10 cellular contexts compared by ENCODE assay signal in the genomic region with DNA sequence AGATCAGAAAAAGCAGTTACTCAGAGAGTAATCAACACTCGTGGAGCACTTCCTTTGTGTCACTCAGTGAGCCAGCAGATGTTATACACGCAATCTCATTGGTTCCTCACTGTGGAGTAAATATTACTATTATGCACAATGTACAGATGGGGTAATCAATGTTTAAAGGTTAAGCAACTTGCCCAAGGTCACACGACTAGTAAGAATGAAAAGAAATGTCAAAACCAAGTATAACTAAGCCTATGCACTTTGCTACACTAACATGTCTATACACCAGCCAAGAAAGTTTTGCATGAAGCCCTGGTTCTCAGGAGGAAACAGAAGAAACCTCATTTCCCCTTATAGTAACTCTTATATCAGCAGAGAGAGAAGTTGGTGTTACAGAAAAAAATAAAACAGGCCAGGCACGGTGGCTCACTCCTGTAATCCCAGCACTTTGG. TPM values are rescaled to one million over a fixed set of nuclear protein-coding genes. Genes with fewer than 3 reads are reported as not detected.
DNase-seq lines count a peak whose midpoint lies in the region; ATAC-seq and TF ChIP-seq lines count a peak whose summit lies in the region.
"Had no signal": no experiment of that assay in that cellular context is flagged by ENCODE, and none has a peak within 500 bp of the region (broad histone marks: within the 10 kb centered on the region; RNA-seq: fewer than 3 reads in every experiment).

No MANE protein-coding gene starts in this region.

- no peaks in the 10 kb centered on the region for H3K27me3 Mint-ChIP-seq in activated naive CD4-positive, alpha-beta T cell treated with anti-CD3 and anti-CD28 coated beads for 36 hours (ENCODE audit: low read depth)
- H3K27me3 Mint-ChIP-seq in T-helper 2 cell treated with Interferon-gamma antibody and Interleukin-4, amounts not matched to agents 5 μg/mL and 100 μg/mL, for 36 hours (ENCODE audit: low read depth): no peaks in the 10 kb centered on the region
- H3K27me3 Mint-ChIP-seq in chondrocyte (ENCODE audit: low read depth): no peaks in the 10 kb centered on the region

- DNase-seq in activated naive CD4-positive, alpha-beta T cell treated with anti-CD3 and anti-CD28 coated beads for 36 hours: no peak
- DNase-seq in activated naive CD4-positive, alpha-beta T cell (lab: John Stamatoyannopoulos, UW): no peak
- DNase-seq in T-helper 2 cell treated with Interferon-gamma antibody and Interleukin-4, amounts not matched to agents 5 μg/mL and 100 μg/mL, for 36 hours (ENCODE audit: low spot score): no peak
- DNase-seq in upper lobe of left lung: no peak
- no peak for DNase-seq in chondrocyte (ENCODE audit: low spot score)
- no peak for DNase-seq in transverse colon
- DNase-seq: NCI-H82, psoas muscle had no signal

- peak; percentile 51 for ATAC-seq in HG03159 (IDR thresholded peaks at IDR 0.05; ENCODE audit: unreplicated experiment)
- peak; percentile 48 to 50 for ATAC-seq in upper lobe of left lung (ENCODE audit: low FRiP score in 2 of 2)
- no peak for ATAC-seq in gastroesophageal sphincter
- ATAC-seq: psoas muscle had no signal

- H3K4me1 Mint-ChIP-seq in activated naive CD4-positive, alpha-beta T cell treated with anti-CD3 and anti-CD28 coated beads for 36 hours (ENCODE audit: low read depth): peaks cover 52% of the 10 kb centered on the region
- H3K4me1 Mint-ChIP-seq in T-helper 2 cell treated with Interferon-gamma antibody and Interleukin-4, amounts not matched to agents 5 μg/mL and 100 μg/mL, for 36 hours (ENCODE audit: low read depth): peaks cover 39% of the 10 kb centered on the region
- H3K4me1 Mint-ChIP-seq in chondrocyte (ENCODE audit: low read depth): peaks cover 35% of the 10 kb centered on the region

- TF ChIP-seq EP300 in upper lobe of left lung (IDR thresholded peaks at IDR 0.05): peak in 1 of 4 donors; percentile 4
- TF ChIP-seq EP300 in gastroesophageal sphincter (IDR thresholded peaks at IDR 0.05): no peak
- TF ChIP-seq EP300 in transverse colon (IDR thresholded peaks at IDR 0.05; ENCODE audit: low read depth): no peak

- intact Hi-C loops in activated naive CD4-positive, alpha-beta T cell treated with anti-CD3 and anti-CD28 coated beads for 36 hours (cut with micrococcal nuclease): no loop called here
- intact Hi-C loops in transverse colon (cut with DNase I; ENCODE audit: low total_unique reads): loop anchor here (10.0 kb wide), 1 partner anchor 85 kb away; no protein-coding TSS in a partner anchor

- H3K36me3 Mint-ChIP-seq in activated naive CD4-positive, alpha-beta T cell treated with anti-CD3 and anti-CD28 coated beads for 36 hours (ENCODE audit: low read depth): peaks cover 66% of the 10 kb centered on the region
- peaks cover 51% of the 10 kb centered on the region for H3K36me3 Mint-ChIP-seq in T-helper 2 cell treated with Interferon-gamma antibody and Interleukin-4, amounts not matched to agents 5 μg/mL and 100 μg/mL, for 36 hours (ENCODE audit: low read depth)
- peaks cover 4% of the 10 kb centered on the region for H3K36me3 Mint-ChIP-seq in chondrocyte (ENCODE audit: low read depth)

- H3K4me1 ChIP-seq in upper lobe of left lung (peaks cover 7 to 28% (median 13%) of the 10 kb centered on the region in 4 donors), gastroesophageal sphincter (peaks cover 0 to 49% (median 3%) of the 10 kb centered on the region in 3 donors), transverse colon (peaks cover 0 to 17% (median 9%) of the 10 kb centered on the region in 4 donors)

- H3K4me3 ChIP-seq in upper lobe of left lung (no peak overlapping the region), gastroesophageal sphincter (no peak overlapping the region), transverse colon (no peak overlapping the region)
- H3K4me3 ChIP-seq: psoas muscle had no signal

- 33 to 53% methylated on average over 4 of the region's 4 CpGs for WGBS in upper lobe of left lung, 2 donors
- WGBS in gastroesophageal sphincter (ENCODE audit: low coverage in 1 of 2), 2 donors: 63 to 64% methylated on average over 4 of the region's 4 CpGs
- WGBS in transverse colon (ENCODE audit: low coverage in 1 of 2), 2 donors: 59 to 72% methylated on average over 4 of the region's 4 CpGs

- no peaks in the 10 kb centered on the region for H3K9me3 Mint-ChIP-seq in activated naive CD4-positive, alpha-beta T cell treated with anti-CD3 and anti-CD28 coated beads for 36 hours
- H3K9me3 Mint-ChIP-seq in T-helper 2 cell treated with Interferon-gamma antibody and Interleukin-4, amounts not matched to agents 5 μg/mL and 100 μg/mL, for 36 hours: no peaks in the 10 kb centered on the region
- H3K9me3 Mint-ChIP-seq in chondrocyte (ENCODE audit: low read depth): no peaks in the 10 kb centered on the region

- H3K9me3 ChIP-seq in upper lobe of left lung: no peaks in the 10 kb centered on the region
- no peaks in the 10 kb centered on the region for H3K9me3 ChIP-seq in gastroesophageal sphincter
- H3K9me3 ChIP-seq in transverse colon: no peaks in the 10 kb centered on the region
- H3K9me3 ChIP-seq: psoas muscle had no signal

- TF ChIP-seq POLR2A in upper lobe of left lung (IDR thresholded peaks at IDR 0.05): no peak
- TF ChIP-seq POLR2A in gastroesophageal sphincter (IDR thresholded peaks at IDR 0.05): no peak
- TF ChIP-seq POLR2A in transverse colon (IDR thresholded peaks at IDR 0.05): no peak

- TF ChIP-seq CTCF in upper lobe of left lung (IDR thresholded peaks at IDR 0.05) (no peak), chondrocyte (IDR thresholded peaks at IDR 0.05) (no peak), gastroesophageal sphincter (IDR thresholded peaks at IDR 0.05) (no peak), transverse colon (IDR thresholded peaks at IDR 0.05) (no peak)

- H3K27me3 ChIP-seq in upper lobe of left lung (no peaks in the 10 kb centered on the region), gastroesophageal sphincter (no peaks in the 10 kb centered on the region), transverse colon (no peaks in the 10 kb centered on the region)

- H3K27ac ChIP-seq in upper lobe of left lung: peak overlapping the region; percentile 7 to 70 (median 24)
- no peak overlapping the region for H3K27ac ChIP-seq in gastroesophageal sphincter
- peak overlapping the region in 1 of 4 donors; percentile 35 for H3K27ac ChIP-seq in transverse colon
- H3K27ac ChIP-seq: psoas muscle had no signal

- in situ Hi-C loops in transverse colon (cut with MboI; ENCODE audit: low pct_ligation_motif_present in 1 of 4, low pct_unique_long_range_greater_than_20kb in 1 of 4, low sequenced_read_pairs in 3 of 4): loop anchor here in 3 of 4 donors (10.0 to 25.0 kb wide), 3 partner anchors 85 to 643 kb away; a partner anchor contains a TSS

- peak overlapping the region; percentile 73 for H3K27ac Mint-ChIP-seq in activated naive CD4-positive, alpha-beta T cell treated with anti-CD3 and anti-CD28 coated beads for 36 hours
- peak overlapping the region; percentile 74 for H3K27ac Mint-ChIP-seq in T-helper 2 cell treated with Interferon-gamma antibody and Interleukin-4, amounts not matched to agents 5 μg/mL and 100 μg/mL, for 36 hours
- H3K27ac Mint-ChIP-seq in chondrocyte (ENCODE audit: unreplicated experiment): no peak overlapping the region

- CTCF ChIA-PET in activated naive CD4-positive, alpha-beta T cell treated with anti-CD3 and anti-CD28 coated beads for 36 hours (lab: Charles Lee): no interaction called here

- H3K4me3 Mint-ChIP-seq in activated naive CD4-positive, alpha-beta T cell treated with anti-CD3 and anti-CD28 coated beads for 36 hours: no peak overlapping the region
- H3K4me3 Mint-ChIP-seq in T-helper 2 cell treated with Interferon-gamma antibody and Interleukin-4, amounts not matched to agents 5 μg/mL and 100 μg/mL, for 36 hours: peak overlapping the region; percentile 31
- no peak overlapping the region for H3K4me3 Mint-ChIP-seq in chondrocyte (ENCODE audit: unreplicated experiment)

- H3K36me3 ChIP-seq in upper lobe of left lung (peaks cover 0 to 29% (median 0%) of the 10 kb centered on the region in 4 donors), gastroesophageal sphincter (peaks cover 0 to 46% of the 10 kb centered on the region in 2 donors), transverse colon (no peaks in the 10 kb centered on the region)

RNA-seq across cellular contexts. Expression of a gene that starts 5.4 kb away (rescaled TPM):
- 10 to 100 TPM; 18.6 to 19.0 TPM for total RNA-seq in activated naive CD4-positive, alpha-beta T cell treated with anti-CD3 and anti-CD28 coated beads for 36 hours
- total RNA-seq in upper lobe of left lung: 10 to 100 TPM in 5 of 6 donors, 1 to 10 TPM in 1; 6.7 to 29.2 (median 13.5) TPM
- total RNA-seq in chondrocyte: 11.8 to 16.1 TPM (median 12.7 TPM) in 3 replicates
- total RNA-seq in gastroesophageal sphincter: 10 to 100 TPM in 2 of 4 donors, 1 to 10 TPM in 2; 7.9 to 24.2 (median 14.3) TPM
- total RNA-seq in transverse colon: 10 to 100 TPM in 3 of 4 donors, under 1 TPM in 1; 0.60 to 25.4 (median 17.7) TPM

Comparison
In these comparisons a context has a peak if more than half of its experiments do, and no peak if none do; other contexts are left out.
1. H3K27ac ChIP-seq: peak in upper lobe of left lung (4 of 4); none in gastroesophageal sphincter (0 of 4).